Comparison of ENCODE assay signal across 16 cellular contexts in genomic region chr2:175742367-175742766, GRCh38.
DNase-seq lines count a peak whose midpoint lies in the region; ATAC-seq and TF ChIP-seq lines count a peak whose summit lies in the region.
"Had no signal": no experiment of that assay in that cellular context is flagged by ENCODE, and none has a peak within 500 bp of the region (broad histone marks: within the 10 kb centered on the region; RNA-seq: fewer than 3 reads in every experiment).

No MANE protein-coding gene starts in this region.

- H3K27me3 ChIP-seq in PC-3 (ENCODE audit: low read length) (peaks cover 60% of the 10 kb centered on the region), colonic mucosa (no peaks in the 10 kb centered on the region)
- H3K27me3 ChIP-seq: heart left ventricle had no signal

- H3K79me2 ChIP-seq in PC-3 (ENCODE audit: low read length), result no peaks in the 10 kb centered on the region
- H3K79me2 ChIP-seq: parathyroid adenoma had no signal

- no peak overlapping the region for H3K27ac ChIP-seq in PC-3 (ENCODE audit: low read length)
- H3K27ac ChIP-seq in colonic mucosa, result no peak overlapping the region
- H3K27ac ChIP-seq: heart left ventricle, parathyroid adenoma had no signal

- BruUV-seq in PC-3 (replicated peaks; lab: Mats Ljungman, UMichigan), result no TSS peak

- intact Hi-C loops in PC-3 (cut with micrococcal nuclease), result no loop called here
- intact Hi-C loops in colonic mucosa (cut with DNase I), result no loop called here

- no peak overlapping the region for H3K4me3 ChIP-seq in PC-3 (ENCODE audit: low read length)
- H3K4me3 ChIP-seq in skeletal muscle cell (ENCODE audit: low read depth, low read length), result no peak overlapping the region
- no peak overlapping the region for H3K4me3 ChIP-seq in colonic mucosa
- H3K4me3 ChIP-seq: heart left ventricle had no signal

- POLR2A ChIA-PET in PC-3 (lab: Charles Lee; ENCODE audit: unreplicated experiment), result no interaction called here

- H3K36me3 ChIP-seq in PC-3 (ENCODE audit: low read depth, low read length) (no peaks in the 10 kb centered on the region), colonic mucosa (no peaks in the 10 kb centered on the region)
- H3K36me3 ChIP-seq: heart left ventricle had no signal

- no peak overlapping the region for H3K9ac ChIP-seq in PC-3 (ENCODE audit: low read length)
- H3K9ac ChIP-seq in colonic mucosa (ENCODE audit: low read depth in 2 of 2, low read length in 2 of 2), result no peak overlapping the region
- H3K9ac ChIP-seq: parathyroid adenoma had no signal

- H3F3A ChIP-seq in PC-3 (ENCODE audit: low read length, unreplicated experiment), result no peaks in the 10 kb centered on the region

- DNase-seq in GM04503 (ENCODE audit: low read depth) (peak; percentile 4), PC-3 (peak; percentile 28), dedifferentiated amniotic fluid mesenchymal stem cell (ENCODE audit: extremely low spot score) (peak; percentile 42), skeletal muscle cell (ENCODE audit: low read depth) (peak; percentile 64), GM10266 (ENCODE audit: extremely low spot score) (no peak), colonic mucosa (no peak)
- DNase-seq in activated CD8-positive, alpha-beta memory T cell treated with anti-CD3 and anti-CD28 coated beads for 24 hours, result no peak
- DNase-seq: activated CD8-positive, alpha-beta memory T cell treated with anti-CD3 and anti-CD28 coated beads, Interleukin-2, amount 50 U/mL, for 4 hours; activated naive CD4-positive, alpha-beta T cell treated with anti-CD3 and anti-CD28 coated beads for 36 hours; heart left ventricle; left cardiac atrium; NCI-H146; NCI-H446 treated with DMSO at 0.1 percent for 48 hours had no signal

- H3K9me3 ChIP-seq in PC-3 (ENCODE audit: low read length) (no peaks in the 10 kb centered on the region), colonic mucosa (no peaks in the 10 kb centered on the region)
- H3K9me3 ChIP-seq: heart left ventricle had no signal

- H3K4me1 ChIP-seq in PC-3 (ENCODE audit: insufficient read depth, low read length) (no peaks in the 10 kb centered on the region), colonic mucosa (no peaks in the 10 kb centered on the region)
- H3K4me1 ChIP-seq: heart left ventricle, parathyroid adenoma had no signal

- H3K9me2 ChIP-seq in PC-3 (replicated peaks; ENCODE audit: low read length), result no peaks in the 10 kb centered on the region

- no peak overlapping the region for H3K4me2 ChIP-seq in PC-3 (ENCODE audit: low read length)

- H4K20me1 ChIP-seq in PC-3 (ENCODE audit: low read length), result no peaks in the 10 kb centered on the region

- ATAC-seq in PC-3, result no peak
- ATAC-seq in HG03097 (IDR thresholded peaks at IDR 0.05; ENCODE audit: low FRiP score, unreplicated experiment), result no peak
- ATAC-seq: heart left ventricle, left cardiac atrium, WTC11 had no signal

- TF ChIP-seq CTCF in PC-3 (conservative IDR thresholded peaks at IDR 0.05; ENCODE audit: low read depth, low read length), result no peak
- no peak for TF ChIP-seq CTCF in GM10266 (IDR thresholded peaks at IDR 0.05; ENCODE audit: control insufficient read depth, insufficient read depth, low read depth, missing control alignments)
- no peak for TF ChIP-seq CTCF in colonic mucosa (IDR thresholded peaks at IDR 0.05)

- H2AFZ ChIP-seq in PC-3 (ENCODE audit: low read length), result no peak overlapping the region
- H2AFZ ChIP-seq: parathyroid adenoma had no signal

- CTCF ChIA-PET in PC-3 (lab: Charles Lee), result no interaction called here

Comparison
In these comparisons a context has a peak if more than half of its experiments do, and no peak if none do; other contexts are left out.
1. DNase-seq: peak in GM04503 (single experiment), PC-3 (single experiment), dedifferentiated amniotic fluid mesenchymal stem cell (single experiment) and skeletal muscle cell (single experiment); none in activated CD8-positive, alpha-beta memory T cell treated with anti-CD3 and anti-CD28 coated beads for 24 hours (single experiment), GM10266 (single experiment) and colonic mucosa (single experiment).